In the genomic region with DNA sequence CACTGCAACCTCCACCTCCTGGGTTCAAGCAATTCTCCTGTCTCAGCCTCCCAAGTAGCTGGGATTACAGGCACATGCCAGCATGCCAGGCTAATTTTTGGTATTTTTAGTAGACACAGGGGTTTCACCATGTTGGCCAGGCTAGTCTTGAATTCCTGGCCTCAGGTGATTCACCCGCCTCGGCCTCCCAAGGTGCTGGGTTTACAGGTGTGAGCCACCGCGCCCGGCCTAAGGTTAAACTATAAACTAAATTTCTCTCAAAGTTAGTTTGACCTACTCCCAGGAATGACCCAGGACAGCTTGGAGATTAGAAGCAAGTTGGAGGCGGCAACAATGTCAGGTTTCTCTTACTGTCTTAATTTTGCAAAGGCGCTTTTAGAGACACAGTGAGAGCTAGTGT, we compare ENCODE assay signal across 6 cellular contexts. TPM values are rescaled to one million over a fixed set of nuclear protein-coding genes. Genes with fewer than 3 reads are reported as not detected.
DNase-seq lines count a peak whose midpoint lies in the region; ATAC-seq, FAIRE-seq and TF ChIP-seq lines count a peak whose summit lies in the region.
"Not testable (repeated sequence)": the region's sequence is repeated elsewhere in the genome, so short reads cannot be mapped to it uniquely, and the experiment has no call there.

No MANE protein-coding gene starts in this region.

- not testable (repeated sequence) for H3K4me3 Mint-ChIP-seq in endodermal cell

- FAIRE-seq in kidney (lab: Jason Lieb, UNC), result not testable (repeated sequence)

- not testable (repeated sequence) for H3K9me3 ChIP-seq in colonic mucosa; endodermal cell (ENCODE audit: control insufficient read depth, low read length); kidney (ENCODE audit: control insufficient read depth in 1 of 2, low read length in 2 of 2); mucosa of descending colon; transverse colon

- not testable (repeated sequence) for H3K27me3 ChIP-seq in colonic mucosa; endodermal cell (ENCODE audit: control insufficient read depth, insufficient read depth, low read length, poor library complexity, severe bottlenecking); transverse colon

- TF ChIP-seq CTCF in colonic mucosa (IDR thresholded peaks at IDR 0.05); endodermal cell (conservative IDR thresholded peaks at IDR 0.05); kidney (IDR thresholded peaks at IDR 0.05; ENCODE audit: borderline replicate concordance, extremely low read depth, insufficient read depth); mucosa of descending colon (IDR thresholded peaks at IDR 0.05); transverse colon (IDR thresholded peaks at IDR 0.05): not testable (repeated sequence)

- H3K36me3 Mint-ChIP-seq in endodermal cell (ENCODE audit: low read depth), result not testable (repeated sequence)

- not testable (repeated sequence) for H3K36me3 ChIP-seq in colonic mucosa; endodermal cell (ENCODE audit: control insufficient read depth, insufficient read depth, low read length); kidney (ENCODE audit: control insufficient read depth in 1 of 2, insufficient read depth in 2 of 2, low read length in 2 of 2); mucosa of descending colon (ENCODE audit: low read depth); transverse colon

- in situ Hi-C loops in transverse colon (cut with MboI; ENCODE audit: low pct_ligation_motif_present in 1 of 4, low pct_unique_long_range_greater_than_20kb in 1 of 4, low sequenced_read_pairs in 3 of 4), result not testable (repeated sequence)

- ATAC-seq in mucosa of descending colon, result peak; percentile 58

- H3K27ac ChIP-seq in colonic mucosa (peak overlapping the region; percentile 32), transverse colon (peak overlapping the region; percentile 28 to 55 (median 45))
- H3K27ac ChIP-seq in endodermal cell (ENCODE audit: low read depth, low read length); kidney (ENCODE audit: low read depth in 2 of 2, low read length in 2 of 2): not testable (repeated sequence)

- not testable (repeated sequence) for H3K27me3 Mint-ChIP-seq in endodermal cell (ENCODE audit: insufficient read depth)

- not testable (repeated sequence) for TF ChIP-seq EP300 in transverse colon (IDR thresholded peaks at IDR 0.05; ENCODE audit: low read depth)

- H3K27ac Mint-ChIP-seq in endodermal cell, result peak overlapping the region; percentile 69

- not testable (repeated sequence) for H3K4me3 ChIP-seq in colonic mucosa; endodermal cell (ENCODE audit: low read length); kidney (ENCODE audit: low read length in 2 of 2); mucosa of descending colon; transverse colon

- not testable (repeated sequence) for H3K9ac ChIP-seq in colonic mucosa (ENCODE audit: low read depth in 2 of 2, low read length in 2 of 2); endodermal cell (ENCODE audit: extremely low read depth, low read length, poor library complexity, severe bottlenecking); kidney (ENCODE audit: low read length in 2 of 2)

- DNase-seq in ELF-1 (ENCODE audit: low read depth, low spot score), result peak; percentile 6
- peak; percentile 60 for DNase-seq in colonic mucosa
- not testable (repeated sequence) for DNase-seq in endodermal cell
- peak; percentile 30 for DNase-seq in kidney
- DNase-seq in mucosa of descending colon, result peak in 2 of 3 donors; percentile 44 to 59
- peak; percentile 53 for DNase-seq in transverse colon

- WGBS in endodermal cell (ENCODE audit: insufficient coverage in 1 of 2, insufficient read length in 1 of 2), 2 experiments, result 95 to 96% methylated on average over 7 of the region's 7 CpGs
- 75 to 88% methylated on average over 2 to 7 of the region's 7 CpGs for WGBS in transverse colon (ENCODE audit: low coverage in 1 of 2), 2 donors

- TF ChIP-seq POLR2A in transverse colon (IDR thresholded peaks at IDR 0.05), result not testable (repeated sequence)

- H3K9me3 Mint-ChIP-seq in endodermal cell, result not testable (repeated sequence)

- not testable (repeated sequence) for H3K4me1 ChIP-seq in colonic mucosa; endodermal cell (ENCODE audit: control insufficient read depth, insufficient read depth, low read length); kidney (ENCODE audit: control insufficient read depth in 1 of 2, insufficient read depth in 1 of 2, low read depth in 1 of 2, low read length in 2 of 2); mucosa of descending colon (ENCODE audit: low read depth)
- H3K4me1 ChIP-seq in transverse colon, result peaks cover 0 to 28% (median 4%) of the 10 kb centered on the region in 4 donors

- intact Hi-C loops in colonic mucosa (cut with DNase I); kidney (cut with DNase I); mucosa of descending colon (cut with DNase I, micrococcal nuclease); transverse colon (cut with DNase I; ENCODE audit: low total_unique reads): not testable (repeated sequence)

- H3K4me1 Mint-ChIP-seq in endodermal cell, result peaks cover 14% of the 10 kb centered on the region

RNA-seq across cellular contexts. Expression of a gene that starts 18.5 kb away (rescaled TPM):
- 100 to 1,000 TPM; 175 to 240 TPM for total RNA-seq in colonic mucosa
- total RNA-seq in endodermal cell, result 100 to 1,000 TPM; 135 to 163 TPM
- 77.2 TPM for polyA plus RNA-seq in endodermal cell (2013, experiment 1 of 2)
- polyA plus RNA-seq in endodermal cell (2013, experiment 2 of 2), result 67.4 TPM
- 106 TPM for total RNA-seq in kidney
- 48.8 TPM for polyA plus RNA-seq in kidney (ENCODE audit: insufficient read depth, low read depth, low replicate concordance)
- total RNA-seq in mucosa of descending colon, result 100 to 1,000 TPM; 169 to 263 (median 188) TPM
- total RNA-seq in transverse colon, result 100 to 1,000 TPM; 143 to 288 (median 187) TPM
